Comparison of ENCODE assay signal across 1 cellular context in genomic region chr1:13469343-13469742, GRCh38.
TF ChIP-seq lines count a peak whose summit lies in the region.

No MANE protein-coding gene starts in this region.

TF ChIP-seq in GM23338, 12 proteins besides CTCF, POLR2A, EP300 and RAD21 (continued from another document):
- TF ChIP-seq, protein P1, sequence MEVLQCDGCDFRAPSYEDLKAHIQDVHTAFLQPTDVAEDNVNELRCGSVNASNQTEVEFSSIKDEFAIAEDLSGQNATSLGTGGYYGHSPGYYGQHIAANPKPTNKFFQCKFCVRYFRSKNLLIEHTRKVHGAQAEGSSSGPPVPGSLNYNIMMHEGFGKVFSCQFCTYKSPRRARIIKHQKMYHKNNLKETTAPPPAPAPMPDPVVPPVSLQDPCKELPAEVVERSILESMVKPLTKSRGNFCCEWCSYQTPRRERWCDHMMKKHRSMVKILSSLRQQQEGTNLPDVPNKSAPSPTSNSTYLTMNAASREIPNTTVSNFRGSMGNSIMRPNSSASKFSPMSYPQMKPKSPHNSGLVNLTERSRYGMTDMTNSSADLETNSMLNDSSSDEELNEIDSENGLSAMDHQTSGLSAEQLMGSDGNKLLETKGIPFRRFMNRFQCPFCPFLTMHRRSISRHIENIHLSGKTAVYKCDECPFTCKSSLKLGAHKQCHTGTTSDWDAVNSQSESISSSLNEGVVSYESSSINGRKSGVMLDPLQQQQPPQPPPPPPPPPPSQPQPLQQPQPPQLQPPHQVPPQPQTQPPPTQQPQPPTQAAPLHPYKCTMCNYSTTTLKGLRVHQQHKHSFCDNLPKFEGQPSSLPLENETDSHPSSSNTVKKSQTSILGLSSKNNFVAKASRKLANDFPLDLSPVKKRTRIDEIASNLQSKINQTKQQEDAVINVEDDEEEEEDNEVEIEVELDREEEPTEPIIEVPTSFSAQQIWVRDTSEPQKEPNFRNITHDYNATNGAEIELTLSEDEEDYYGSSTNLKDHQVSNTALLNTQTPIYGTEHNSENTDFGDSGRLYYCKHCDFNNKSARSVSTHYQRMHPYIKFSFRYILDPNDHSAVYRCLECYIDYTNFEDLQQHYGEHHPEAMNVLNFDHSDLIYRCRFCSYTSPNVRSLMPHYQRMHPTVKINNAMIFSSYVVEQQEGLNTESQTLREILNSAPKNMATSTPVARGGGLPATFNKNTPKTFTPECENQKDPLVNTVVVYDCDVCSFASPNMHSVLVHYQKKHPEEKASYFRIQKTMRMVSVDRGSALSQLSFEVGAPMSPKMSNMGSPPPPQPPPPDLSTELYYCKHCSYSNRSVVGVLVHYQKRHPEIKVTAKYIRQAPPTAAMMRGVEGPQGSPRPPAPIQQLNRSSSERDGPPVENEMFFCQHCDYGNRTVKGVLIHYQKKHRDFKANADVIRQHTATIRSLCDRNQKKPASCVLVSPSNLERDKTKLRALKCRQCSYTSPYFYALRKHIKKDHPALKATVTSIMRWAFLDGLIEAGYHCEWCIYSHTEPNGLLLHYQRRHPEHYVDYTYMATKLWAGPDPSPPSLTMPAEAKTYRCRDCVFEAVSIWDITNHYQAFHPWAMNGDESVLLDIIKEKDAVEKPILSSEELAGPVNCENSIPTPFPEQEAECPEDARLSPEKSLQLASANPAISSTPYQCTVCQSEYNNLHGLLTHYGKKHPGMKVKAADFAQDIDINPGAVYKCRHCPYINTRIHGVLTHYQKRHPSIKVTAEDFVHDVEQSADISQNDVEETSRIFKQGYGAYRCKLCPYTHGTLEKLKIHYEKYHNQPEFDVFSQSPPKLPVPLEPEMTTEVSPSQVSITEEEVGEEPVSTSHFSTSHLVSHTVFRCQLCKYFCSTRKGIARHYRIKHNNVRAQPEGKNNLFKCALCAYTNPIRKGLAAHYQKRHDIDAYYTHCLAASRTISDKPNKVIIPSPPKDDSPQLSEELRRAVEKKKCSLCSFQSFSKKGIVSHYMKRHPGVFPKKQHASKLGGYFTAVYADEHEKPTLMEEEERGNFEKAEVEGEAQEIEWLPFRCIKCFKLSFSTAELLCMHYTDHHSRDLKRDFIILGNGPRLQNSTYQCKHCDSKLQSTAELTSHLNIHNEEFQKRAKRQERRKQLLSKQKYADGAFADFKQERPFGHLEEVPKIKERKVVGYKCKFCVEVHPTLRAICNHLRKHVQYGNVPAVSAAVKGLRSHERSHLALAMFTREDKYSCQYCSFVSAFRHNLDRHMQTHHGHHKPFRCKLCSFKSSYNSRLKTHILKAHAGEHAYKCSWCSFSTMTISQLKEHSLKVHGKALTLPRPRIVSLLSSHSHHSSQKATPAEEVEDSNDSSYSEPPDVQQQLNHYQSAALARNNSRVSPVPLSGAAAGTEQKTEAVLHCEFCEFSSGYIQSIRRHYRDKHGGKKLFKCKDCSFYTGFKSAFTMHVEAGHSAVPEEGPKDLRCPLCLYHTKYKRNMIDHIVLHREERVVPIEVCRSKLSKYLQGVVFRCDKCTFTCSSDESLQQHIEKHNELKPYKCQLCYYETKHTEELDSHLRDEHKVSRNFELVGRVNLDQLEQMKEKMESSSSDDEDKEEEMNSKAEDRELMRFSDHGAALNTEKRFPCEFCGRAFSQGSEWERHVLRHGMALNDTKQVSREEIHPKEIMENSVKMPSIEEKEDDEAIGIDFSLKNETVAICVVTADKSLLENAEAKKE (CRISPR knock-in tag; IDR thresholded peaks at IDR 0.05) = no peak
TF ChIP-seq in GM23338: peak in this region for 0.
